In the genomic region with DNA sequence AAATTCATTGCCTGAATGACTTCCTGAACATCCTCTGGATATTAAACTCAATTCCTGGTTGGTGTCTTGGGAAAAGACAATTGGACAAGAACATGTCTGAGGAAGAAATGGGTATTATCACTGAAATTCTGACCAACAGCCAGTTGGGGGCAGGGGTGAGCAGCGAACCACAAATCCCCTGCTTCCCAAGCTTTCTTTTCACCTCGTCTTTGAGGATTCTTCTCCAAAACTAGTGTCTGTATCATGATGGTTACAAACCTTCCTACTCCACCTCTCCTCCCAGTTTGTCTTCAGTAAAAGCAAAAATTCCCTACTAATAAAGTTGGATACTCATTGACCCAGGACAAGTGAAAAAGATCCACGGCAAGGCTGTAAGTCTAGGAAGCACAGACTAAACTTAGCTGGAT, we compare ENCODE assay signal across 8 cellular contexts. TPM values are rescaled to one million over a fixed set of nuclear protein-coding genes. Genes with fewer than 3 reads are reported as not detected.
DNase-seq lines count a peak whose midpoint lies in the region; ATAC-seq and TF ChIP-seq lines count a peak whose summit lies in the region.

No MANE protein-coding gene starts in this region.

- H3K4me1 Mint-ChIP-seq in CD14-positive monocyte = peaks cover 8% of the 10 kb centered on the region

- intact Hi-C loops in CD14-positive monocyte (cut with micrococcal nuclease) = loop anchor here in 1 of 2 donors (5.0 to 10.0 kb wide), 2 partner anchors 240 to 382 kb away; no protein-coding TSS in a partner anchor

- H3K27ac Mint-ChIP-seq in CD14-positive monocyte = no peak overlapping the region

- H3K27me3 Mint-ChIP-seq in CD14-positive monocyte (ENCODE audit: low read depth in 3 of 3) = peaks cover 0 to 3% (median 2%) of the 10 kb centered on the region in 3 donors

- no peaks in the 10 kb centered on the region for H3K9me3 Mint-ChIP-seq in CD14-positive monocyte

- TF ChIP-seq CTCF in CD14-positive monocyte (IDR thresholded peaks at IDR 0.05) = peak; percentile 84

- H3K36me3 Mint-ChIP-seq in CD14-positive monocyte = no peaks in the 10 kb centered on the region

- DNase-seq in CD14-positive monocyte (ENCODE audit: low spot score) = no peak
- peak; percentile 42 for DNase-seq in H4 (ENCODE audit: low spot score)
- peak; percentile 69 for DNase-seq in foreskin melanocyte
- DNase-seq in retina = peak; percentile 36
- DNase-seq in NCI-H2171 (lab: John Stamatoyannopoulos, UW) = no peak
- no peak for DNase-seq in mucosa of gallbladder (ENCODE audit: low spot score)
- DNase-seq in T-helper 9 cell = no peak

- H3K4me3 Mint-ChIP-seq in CD14-positive monocyte = no peak overlapping the region

- peak; percentile 63; the same call in 2 of the 3 replicates for ATAC-seq in SK-N-SH treated with all-trans-retinoic acid at 6 μM for 48 hours

TF ChIP-seq in SK-N-SH treated with all-trans-retinoic acid at 6 μM for 48 hours, 23 proteins besides CTCF, POLR2A, EP300 and RAD21:
- no peak for TF ChIP-seq PPARA (CRISPR knock-in tag; IDR thresholded peaks at IDR 0.05; ENCODE audit: borderline replicate concordance)
- TF ChIP-seq, protein P1, sequence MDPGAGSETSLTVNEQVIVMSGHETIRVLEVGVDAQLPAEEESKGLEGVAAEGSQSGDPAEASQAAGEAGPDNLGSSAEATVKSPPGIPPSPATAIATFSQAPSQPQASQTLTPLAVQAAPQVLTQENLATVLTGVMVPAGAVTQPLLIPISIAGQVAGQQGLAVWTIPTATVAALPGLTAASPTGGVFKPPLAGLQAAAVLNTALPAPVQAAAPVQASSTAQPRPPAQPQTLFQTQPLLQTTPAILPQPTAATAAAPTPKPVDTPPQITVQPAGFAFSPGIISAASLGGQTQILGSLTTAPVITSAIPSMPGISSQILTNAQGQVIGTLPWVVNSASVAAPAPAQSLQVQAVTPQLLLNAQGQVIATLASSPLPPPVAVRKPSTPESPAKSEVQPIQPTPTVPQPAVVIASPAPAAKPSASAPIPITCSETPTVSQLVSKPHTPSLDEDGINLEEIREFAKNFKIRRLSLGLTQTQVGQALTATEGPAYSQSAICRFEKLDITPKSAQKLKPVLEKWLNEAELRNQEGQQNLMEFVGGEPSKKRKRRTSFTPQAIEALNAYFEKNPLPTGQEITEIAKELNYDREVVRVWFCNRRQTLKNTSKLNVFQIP (CRISPR knock-in tag; IDR thresholded peaks at IDR 0.05; ENCODE audit: borderline replicate concordance, low read depth) = no peak
- no peak for TF ChIP-seq ISL1 (CRISPR knock-in tag; IDR thresholded peaks at IDR 0.05)
- no peak for TF ChIP-seq BACH2 (CRISPR knock-in tag; IDR thresholded peaks at IDR 0.05; ENCODE audit: borderline replicate concordance)

RNA-seq across cellular contexts. Expression of gene WDR1, which starts 48.3 kb away (rescaled TPM):
- 100 to 1,000 TPM; 243 to 251 TPM for polyA plus RNA-seq in CD14-positive monocyte
- total RNA-seq in H4 (2014; rRNA removed; shearing (Covaris generic)) = 189 and 209 TPM in 2 replicates
- total RNA-seq in mucosa of gallbladder = 297 TPM

Comparison
In these comparisons a context has a peak if more than half of its experiments do, and no peak if none do; other contexts are left out.
1. DNase-seq: peak in H4 (single experiment), foreskin melanocyte (single experiment) and retina (single experiment); none in CD14-positive monocyte (single experiment), NCI-H2171 (single experiment), mucosa of gallbladder (single experiment) and T-helper 9 cell (single experiment).